In the genomic region with DNA sequence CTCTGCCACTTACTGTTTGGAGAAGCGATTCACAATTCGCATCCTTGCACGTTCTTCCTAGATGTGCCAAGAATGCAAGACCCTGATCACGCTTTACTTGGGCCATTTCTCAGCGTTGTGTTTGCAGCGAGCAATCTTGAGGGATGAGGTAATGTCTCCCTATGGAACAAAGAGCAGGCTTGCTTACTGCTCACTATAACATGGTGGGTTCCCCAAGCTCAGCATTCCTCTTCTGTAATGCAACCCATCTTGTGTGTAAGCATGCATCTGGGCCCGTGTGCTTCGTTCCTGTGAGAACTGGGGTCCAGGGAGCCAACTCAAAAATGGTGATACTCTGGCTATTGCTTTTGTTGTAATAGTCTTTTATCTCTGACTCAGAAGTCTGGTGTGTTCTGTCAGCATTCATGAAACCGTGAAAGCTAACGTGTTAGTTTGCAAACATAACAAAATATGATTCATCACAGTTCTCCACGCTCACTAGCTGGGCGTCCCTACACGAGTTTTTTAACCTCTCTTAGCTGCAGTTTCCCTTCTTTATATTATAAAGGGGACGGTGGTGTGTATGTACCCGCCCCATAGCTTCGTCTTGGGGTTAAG, we compare ENCODE assay signal across 8 cellular contexts. TPM values are rescaled to one million over a fixed set of nuclear protein-coding genes. Genes with fewer than 3 reads are reported as not detected.
DNase-seq lines count a peak whose midpoint lies in the region; ATAC-seq, FAIRE-seq and TF ChIP-seq lines count a peak whose summit lies in the region.

No MANE protein-coding gene starts in this region.

- H3K79me2 ChIP-seq in keratinocyte (ENCODE audit: control insufficient read depth, insufficient read depth, low read length) = no peaks in the 10 kb centered on the region

- no peaks in the 10 kb centered on the region for H3K36me3 ChIP-seq in keratinocyte (ENCODE audit: control insufficient read depth in 2 of 2, extremely low read depth in 1 of 2, insufficient read depth in 2 of 2, low read length in 2 of 2)

- H3K27ac ChIP-seq in angular gyrus (ENCODE audit: low read depth, low read length) (peak overlapping the region; percentile 92), keratinocyte (ENCODE audit: control insufficient read depth, insufficient read depth, low read length) (peak overlapping the region; percentile 91)

- H3K9ac ChIP-seq in keratinocyte (ENCODE audit: control insufficient read depth, extremely low read depth, insufficient read depth, low read length) = peak overlapping the region; percentile 81

- H3K4me1 ChIP-seq in keratinocyte (ENCODE audit: control insufficient read depth, extremely low read depth, insufficient read depth, low read length) = peaks cover 17% of the 10 kb centered on the region

- no peaks in the 10 kb centered on the region for H3K27me3 ChIP-seq in keratinocyte (ENCODE audit: control insufficient read depth, extremely low read depth, insufficient read depth, low read length)

- no peaks in the 10 kb centered on the region for H4K20me1 ChIP-seq in keratinocyte (ENCODE audit: control insufficient read depth, extremely low read depth, insufficient read depth, low read length)

- TF ChIP-seq CTCF in HFF-Myc (IDR thresholded peaks at IDR 0.05; ENCODE audit: low read depth, low read length, missing control alignments) (no peak), keratinocyte (optimal IDR thresholded peaks at IDR 0.05 in 1 of 3, IDR thresholded peaks at IDR 0.05 in 1 of 3, conservative IDR thresholded peaks at IDR 0.05 in 1 of 3; ENCODE audit: extremely low read depth in 1 of 3, insufficient read depth in 2 of 3, low read length in 3 of 3) (no peak)

- FAIRE-seq in keratinocyte (lab: Jason Lieb, UNC) = peak; percentile 67

- ATAC-seq in HG03196 (IDR thresholded peaks at IDR 0.05; ENCODE audit: unreplicated experiment) = no peak

- H2AFZ ChIP-seq in keratinocyte (ENCODE audit: control insufficient read depth, low read length) = peak overlapping the region; percentile 52

- H3K4me2 ChIP-seq in keratinocyte (ENCODE audit: control insufficient read depth, extremely low read depth, insufficient read depth, low read depth, low read length) = peak overlapping the region; percentile 89

- dilution Hi-C loops in keratinocyte (cut with MboI; ENCODE audit: extremely low pct_ligation_motif_present, low sequenced_read_pairs) = no loop called here

- H3K9me1 ChIP-seq in keratinocyte (ENCODE audit: control insufficient read depth, extremely low read depth, insufficient read depth, low read length) = peaks cover 2% of the 10 kb centered on the region

- H3K4me3 ChIP-seq in HFF-Myc (replicated peaks; ENCODE audit: low read depth, low read length) (peak overlapping the region; percentile 60), keratinocyte (ENCODE audit: control insufficient read depth in 2 of 3, extremely low read depth in 1 of 3, insufficient read depth in 2 of 3, low read depth in 1 of 3, low read length in 3 of 3) (peak overlapping the region; percentile 69 to 84 (median 71))

- DNase-seq in activated T-cell treated with anti-CD3 and anti-CD28 coated beads for 24 hours (ENCODE audit: low read depth) (peak; percentile 49), activated T-cell treated with anti-CD3 and anti-CD28 coated beads for 4 hours (no peak), HFF-Myc (ENCODE audit: extremely low read depth, low read depth) (peak; percentile 43), NCI-H1694 (lab: John Stamatoyannopoulos, UW) (peak; percentile 28), keratinocyte (ENCODE audit: low read depth, low spot score) (no peak)
- peak; percentile 5 for DNase-seq in stimulated activated CD8-positive, alpha-beta memory T cell treated with anti-CD3 and anti-CD28 coated beads, Interleukin-15, amount 100 ng/mL, for 1 hour (ENCODE audit: low read depth)

- H3K9me3 ChIP-seq in keratinocyte (ENCODE audit: control insufficient read depth, low read depth, low read length) = no peaks in the 10 kb centered on the region

RNA-seq across cellular contexts. Expression of gene DNTTIP2, which starts 33.4 kb away (rescaled TPM):
- 28.0 to 46.2 TPM (median 32.7 TPM) in 3 replicates for polyA plus RNA-seq in keratinocyte
- polyA plus RNA-seq in keratinocyte (2011; ENCODE audit: low read depth) = 133 TPM
- polyA plus RNA-seq in keratinocyte (2011; cell fraction: cytosol; rRNA removed) = 19.4 and 39.1 TPM in 2 replicates
- polyA plus RNA-seq in keratinocyte (2011; cell fraction: nucleus; rRNA removed) = 30.8 and 44.9 TPM in 2 replicates
- polyA plus RNA-seq in keratinocyte (2012; ENCODE audit: low replicate concordance) = 56.5 and 60.3 TPM in 2 replicates
- 8.7 to 49.8 TPM (median 26.9 TPM) in 3 replicates for polyA minus RNA-seq in keratinocyte
- polyA minus RNA-seq in keratinocyte (2011; cell fraction: cytosol; rRNA and poly(A)+ RNA removed) = 10.4 TPM
- polyA minus RNA-seq in keratinocyte (2011; cell fraction: nucleus; rRNA and poly(A)+ RNA removed) = 13.2 and 54.1 TPM in 2 replicates

Comparison
In these comparisons a context has a peak if more than half of its experiments do, and no peak if none do; other contexts are left out.
1. DNase-seq: peak in activated T-cell treated with anti-CD3 and anti-CD28 coated beads for 24 hours (single experiment), HFF-Myc (single experiment), NCI-H1694 (single experiment) and stimulated activated CD8-positive, alpha-beta memory T cell treated with anti-CD3 and anti-CD28 coated beads, Interleukin-15, amount 100 ng/mL, for 1 hour (single experiment); none in activated T-cell treated with anti-CD3 and anti-CD28 coated beads for 4 hours (single experiment) and keratinocyte (single experiment).